Comparison of ENCODE assay signal across 8 cellular contexts in the genomic region with DNA sequence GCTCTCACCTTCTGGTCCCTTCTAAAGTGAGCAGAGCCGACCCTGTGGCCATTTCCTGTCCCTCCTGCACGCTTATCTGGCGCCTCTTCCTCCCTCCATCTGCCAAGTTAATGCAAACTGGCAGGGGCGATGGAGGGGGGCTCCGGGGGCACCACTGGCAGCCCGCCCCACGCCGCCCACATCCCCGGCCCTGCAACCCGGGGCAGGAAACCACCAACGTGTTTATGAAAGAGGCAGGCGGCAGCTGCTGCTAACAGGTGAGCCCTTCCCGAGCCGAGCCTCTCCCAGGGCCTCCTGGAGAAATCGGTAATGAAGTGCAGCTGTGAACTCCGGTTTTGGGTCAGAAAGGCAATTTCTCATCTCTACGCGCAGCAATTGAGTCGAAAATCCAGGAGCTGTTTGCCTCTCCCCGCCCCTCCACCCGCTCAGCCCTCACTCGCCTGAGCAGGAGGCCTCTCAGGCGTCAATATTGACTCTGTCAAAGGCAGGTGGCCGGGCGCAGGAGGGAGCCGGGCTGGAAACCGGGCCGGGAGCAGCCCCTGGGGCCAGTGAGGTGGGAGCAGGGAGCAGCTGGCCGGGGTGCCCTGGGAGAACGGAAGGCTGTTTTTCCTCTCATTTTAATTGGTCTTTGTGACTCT.
DNase-seq lines count a peak whose midpoint lies in the region; ATAC-seq and TF ChIP-seq lines count a peak whose summit lies in the region.

No MANE protein-coding gene starts in this region.

- H3K9me3 ChIP-seq in BE2C, result no peaks in the 10 kb centered on the region

- H3K4me3 ChIP-seq in BE2C (ENCODE audit: low read depth, low read length) (no peak overlapping the region), NB4 (ENCODE audit: low read depth, low read length) (no peak overlapping the region)

- peak; percentile 88 for ATAC-seq in left lobe of liver
- no peak for ATAC-seq in GM21786 (IDR thresholded peaks at IDR 0.05; ENCODE audit: unreplicated experiment)
- no peak for ATAC-seq in GM19351 (IDR thresholded peaks at IDR 0.05; ENCODE audit: unreplicated experiment)
- no peak for ATAC-seq in GM19452 (IDR thresholded peaks at IDR 0.05; ENCODE audit: unreplicated experiment)

- H3K27ac ChIP-seq in VCaP, result 0 out of 2 replicates have a peak overlapping the region, but pooled peaks have one; percentile 23

- no peaks in the 10 kb centered on the region for H3K36me3 ChIP-seq in BE2C

- no peaks in the 10 kb centered on the region for H3K27me3 ChIP-seq in BE2C

- peaks cover 39% of the 10 kb centered on the region for H3K4me1 ChIP-seq in BE2C

- TF ChIP-seq CTCF in BE2C (IDR thresholded peaks at IDR 0.05; ENCODE audit: low read depth, low read length) (no peak), NB4 (IDR thresholded peaks at IDR 0.05; ENCODE audit: low read depth, low read length) (no peak), VCaP (conservative IDR thresholded peaks at IDR 0.05) (no peak)

- no peak for TF ChIP-seq POLR2A in NB4 (IDR thresholded peaks at IDR 0.05; ENCODE audit: extremely low read depth, insufficient read length)

- DNase-seq in BE2C, result peak; percentile 89
- DNase-seq in NB4 (ENCODE audit: low read depth), result peak; percentile 41
- DNase-seq in left lobe of liver (ENCODE audit: low spot score), result peak; percentile 83
- no peak for DNase-seq in cortex of kidney (lab: John Stamatoyannopoulos, UW)
